1 cellular context compared by ENCODE assay signal in the genomic region with DNA sequence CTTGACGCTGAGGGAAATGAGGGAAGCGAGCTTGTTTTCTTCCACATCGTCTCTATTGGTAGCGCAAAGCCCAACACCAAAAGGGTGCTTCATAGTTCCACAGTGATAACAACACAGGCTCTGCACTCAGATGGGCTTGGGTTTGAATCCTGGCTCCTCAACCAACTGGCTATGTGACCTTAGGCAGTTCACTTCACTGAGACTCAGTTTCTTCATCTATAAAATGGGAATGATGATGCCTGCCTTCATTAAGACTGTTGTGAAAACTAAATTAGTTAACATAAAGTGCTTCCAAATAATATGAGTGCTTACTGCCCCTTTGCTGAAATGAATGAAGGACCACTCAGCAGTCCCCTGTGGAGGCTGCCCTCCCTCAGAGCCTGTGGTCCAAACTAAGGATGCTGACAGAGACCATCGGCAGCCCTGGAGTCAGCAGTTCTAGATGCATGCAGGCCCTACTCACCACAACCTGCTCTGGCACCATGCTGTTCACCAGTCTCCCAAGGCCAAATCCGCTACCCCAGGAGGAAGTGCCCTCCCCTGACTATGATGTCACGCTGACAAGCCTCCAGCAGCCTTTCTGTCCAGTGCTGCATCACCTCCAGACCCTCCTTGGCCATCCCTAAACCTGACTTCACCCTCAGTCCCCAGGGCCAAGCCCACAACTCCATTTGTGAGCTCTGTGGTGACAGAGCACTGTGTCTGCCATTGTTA.
TF ChIP-seq lines count a peak whose summit lies in the region.

No MANE protein-coding gene starts in this region.

TF ChIP-seq in HEK293, 187 proteins besides CTCF, POLR2A, EP300 and RAD21:
- TF ChIP-seq ZIC2 (tag by site-specific recombination; IDR thresholded peaks at IDR 0.05): peak; percentile 50
- TF ChIP-seq ZNF747 (tag by site-specific recombination; IDR thresholded peaks at IDR 0.05): no peak
- TF ChIP-seq GLIS1 (tag by site-specific recombination; IDR thresholded peaks at IDR 0.05): peak; percentile 84
